In genomic region chr12:92297932-92298681, GRCh38 we compare ENCODE assay signal across 9 cellular contexts.
DNase-seq lines count a peak whose midpoint lies in the region; ATAC-seq, FAIRE-seq and TF ChIP-seq lines count a peak whose summit lies in the region.
"Had no signal": no experiment of that assay in that cellular context is flagged by ENCODE, and none has a peak within 500 bp of the region (broad histone marks: within the 10 kb centered on the region; RNA-seq: fewer than 3 reads in every experiment).

No MANE protein-coding gene starts in this region.

- H3K27me3 Mint-ChIP-seq in astrocyte (ENCODE audit: low read depth, unreplicated experiment) (no peaks in the 10 kb centered on the region), type B pancreatic cell (no peaks in the 10 kb centered on the region)
- no peaks in the 10 kb centered on the region for H3K27me3 Mint-ChIP-seq in naive thymus-derived CD8-positive, alpha-beta T cell

- H3K4me1 Mint-ChIP-seq in astrocyte (ENCODE audit: low read depth, unreplicated experiment) = peaks cover 15% of the 10 kb centered on the region
- H3K4me1 Mint-ChIP-seq in naive thymus-derived CD8-positive, alpha-beta T cell = peaks cover 12 to 36% (median 18%) of the 10 kb centered on the region in 4 donors
- peaks cover 12% of the 10 kb centered on the region for H3K4me1 Mint-ChIP-seq in type B pancreatic cell (ENCODE audit: unreplicated experiment)
- H3K4me1 Mint-ChIP-seq: nephron had no signal

- H3K27ac Mint-ChIP-seq in astrocyte (ENCODE audit: unreplicated experiment) (no peak overlapping the region), type B pancreatic cell (no peak overlapping the region)
- peak overlapping the region in 6 of 10 donors; percentile 78 to 91 (median 84) for H3K27ac Mint-ChIP-seq in naive thymus-derived CD8-positive, alpha-beta T cell
- H3K27ac Mint-ChIP-seq: nephron had no signal

- H3K4me3 Mint-ChIP-seq in astrocyte (ENCODE audit: unreplicated experiment) = no peak overlapping the region
- peak overlapping the region; percentile 6 to 76 (median 60) for H3K4me3 Mint-ChIP-seq in naive thymus-derived CD8-positive, alpha-beta T cell
- no peak overlapping the region for H3K4me3 Mint-ChIP-seq in type B pancreatic cell
- H3K4me3 Mint-ChIP-seq: nephron had no signal

- DNase-seq in EH (ENCODE audit: low read depth) (peak; percentile 86), astrocyte (ENCODE audit: low read depth) (peak; percentile 94), NCI-H146 treated with DMSO at 0.1 percent for 48 hours (lab: John Stamatoyannopoulos, UW; ENCODE audit: unreplicated experiment) (no peak), type B pancreatic cell (ENCODE audit: extremely low spot score, unreplicated experiment) (no peak)
- peak in 5 of 10 donors; percentile 2 to 59 (median 22) for DNase-seq in naive thymus-derived CD8-positive, alpha-beta T cell

- no peaks in the 10 kb centered on the region for H3K9me3 ChIP-seq in astrocyte (ENCODE audit: insufficient read depth, low read depth, low read length)

- H3K4me3 ChIP-seq in astrocyte (ENCODE audit: insufficient read depth, low read depth, low read length) = no peak overlapping the region

- POLR2A ChIA-PET in naive thymus-derived CD8-positive, alpha-beta T cell (lab: Charles Lee) = interaction anchor here (0.7 to 2.6 kb wide), 6 partner anchors 9 to 153 kb away, joined by 3 to 13 read pairs (median 3); partner anchors contain the start of gene BTG1

- TF ChIP-seq CTCF in astrocyte (IDR thresholded peaks at IDR 0.05; ENCODE audit: insufficient read depth, low read depth, low read length) = no peak
- no peak for TF ChIP-seq CTCF in type B pancreatic cell (conservative IDR thresholded peaks at IDR 0.05)

- H3K36me3 ChIP-seq in astrocyte (ENCODE audit: insufficient read depth, low read length) = no peaks in the 10 kb centered on the region

- H4K20me1 ChIP-seq in astrocyte (ENCODE audit: insufficient read depth, low read length) = no peaks in the 10 kb centered on the region

- H3K27me3 ChIP-seq in astrocyte (ENCODE audit: insufficient read depth, low read length) = no peaks in the 10 kb centered on the region

- H3K9me3 Mint-ChIP-seq in astrocyte (ENCODE audit: unreplicated experiment) (no peaks in the 10 kb centered on the region), type B pancreatic cell (no peaks in the 10 kb centered on the region)
- peaks cover 0 to 6% (median 0%) of the 10 kb centered on the region in 9 donors for H3K9me3 Mint-ChIP-seq in naive thymus-derived CD8-positive, alpha-beta T cell
- H3K9me3 Mint-ChIP-seq: nephron had no signal

- no peak overlapping the region for H2AFZ ChIP-seq in astrocyte (ENCODE audit: low read depth, low read length)

- no peaks in the 10 kb centered on the region for H3K36me3 Mint-ChIP-seq in astrocyte (ENCODE audit: low read depth, unreplicated experiment)
- peaks cover 0 to 1% (median 0%) of the 10 kb centered on the region in 3 donors for H3K36me3 Mint-ChIP-seq in naive thymus-derived CD8-positive, alpha-beta T cell
- no peaks in the 10 kb centered on the region for H3K36me3 Mint-ChIP-seq in type B pancreatic cell

- ATAC-seq in HG03175 (IDR thresholded peaks at IDR 0.05; ENCODE audit: unreplicated experiment) (peak; percentile 47), HG02588 (IDR thresholded peaks at IDR 0.05; ENCODE audit: unreplicated experiment) (no peak), GM18858 (IDR thresholded peaks at IDR 0.05; ENCODE audit: unreplicated experiment) (no peak)
- ATAC-seq in naive thymus-derived CD8-positive, alpha-beta T cell = peak; percentile 93 to 96

- no peak overlapping the region for H3K9ac ChIP-seq in astrocyte (ENCODE audit: low read length)

- no peaks in the 10 kb centered on the region for H3K79me2 ChIP-seq in astrocyte (ENCODE audit: insufficient read depth, low read length)

- peaks cover 10% of the 10 kb centered on the region for H3K4me1 ChIP-seq in astrocyte (ENCODE audit: insufficient read depth, low read length)

- FAIRE-seq in astrocyte (lab: Jason Lieb, UNC) = peak; percentile 32

- no peak overlapping the region for H3K27ac ChIP-seq in astrocyte (ENCODE audit: low read depth, low read length)

- H3K4me2 ChIP-seq in astrocyte (ENCODE audit: low read length) = no peak overlapping the region

Comparison
In these comparisons a context has a peak if more than half of its experiments do, and no peak if none do; other contexts are left out.
1. DNase-seq: peak in EH (single experiment) and astrocyte (single experiment); none in NCI-H146 treated with DMSO at 0.1 percent for 48 hours (single experiment) and type B pancreatic cell (single experiment).
2. ATAC-seq: peak in HG03175 (single experiment) and naive thymus-derived CD8-positive, alpha-beta T cell (2 of 2); none in HG02588 (single experiment) and GM18858 (single experiment).
3. H3K27ac Mint-ChIP-seq: peak in naive thymus-derived CD8-positive, alpha-beta T cell (6 of 10); none in astrocyte (single experiment) and type B pancreatic cell (single experiment).
4. H3K4me3 Mint-ChIP-seq: peak in naive thymus-derived CD8-positive, alpha-beta T cell (10 of 10); none in astrocyte (single experiment) and type B pancreatic cell (single experiment).